In the genomic region with DNA sequence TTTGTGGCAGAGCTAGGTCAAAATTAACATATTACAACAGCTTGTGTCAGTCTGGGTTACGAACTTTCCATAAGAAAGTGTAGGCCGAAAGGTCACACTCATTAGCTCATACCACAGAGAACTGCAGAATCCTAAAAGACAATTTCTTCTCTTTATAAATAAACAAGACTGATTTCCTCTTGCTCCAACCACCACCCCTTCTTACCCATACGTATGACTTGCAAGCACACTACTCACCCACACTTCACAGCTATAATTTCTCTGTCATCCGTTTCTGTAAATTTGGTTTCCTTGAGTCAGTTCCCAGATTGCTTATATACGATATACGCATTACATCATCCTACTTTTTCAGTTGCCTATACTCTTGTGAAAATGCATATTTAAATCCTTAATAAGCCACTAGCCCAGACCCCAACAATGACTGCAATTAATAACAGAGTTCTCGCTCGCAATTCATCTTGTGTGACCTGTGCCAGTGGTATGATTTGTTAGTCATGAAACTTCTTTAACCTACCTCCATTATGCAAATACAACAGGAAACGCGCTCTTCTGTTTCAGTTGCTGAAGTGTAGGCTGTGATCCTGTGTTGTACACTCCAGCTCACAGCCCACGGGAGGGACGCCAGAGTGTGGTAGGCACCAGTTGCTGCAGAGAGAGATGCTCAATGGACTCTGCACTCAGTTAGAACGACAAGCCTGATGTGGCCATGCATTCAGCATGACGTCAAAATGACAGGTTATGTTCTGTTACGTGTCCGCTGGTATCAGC, we compare ENCODE assay signal across 14 cellular contexts.
DNase-seq lines count a peak whose midpoint lies in the region; ATAC-seq, FAIRE-seq and TF ChIP-seq lines count a peak whose summit lies in the region.
"Had no signal": no experiment of that assay in that cellular context is flagged by ENCODE, and none has a peak within 500 bp of the region (broad histone marks: within the 10 kb centered on the region; RNA-seq: fewer than 3 reads in every experiment).

No MANE protein-coding gene starts in this region.

- no peak overlapping the region for H3K9ac ChIP-seq in kidney (ENCODE audit: low read length in 2 of 2)

- intact Hi-C loops in kidney (cut with DNase I) = no loop called here

- H3K36me3 ChIP-seq in kidney (ENCODE audit: control insufficient read depth in 1 of 2, insufficient read depth in 2 of 2, low read length in 2 of 2) = no peaks in the 10 kb centered on the region
- H3K36me3 ChIP-seq: suprapubic skin had no signal

- H3K4me1 ChIP-seq in kidney (ENCODE audit: control insufficient read depth in 1 of 2, insufficient read depth in 1 of 2, low read depth in 1 of 2, low read length in 2 of 2) = no peaks in the 10 kb centered on the region
- H3K4me1 ChIP-seq: suprapubic skin had no signal

- no peaks in the 10 kb centered on the region for H3K9me3 ChIP-seq in kidney (ENCODE audit: control insufficient read depth in 1 of 2, low read length in 2 of 2)
- H3K9me3 ChIP-seq: suprapubic skin had no signal

- TF ChIP-seq CTCF in kidney (IDR thresholded peaks at IDR 0.05; ENCODE audit: borderline replicate concordance, extremely low read depth, insufficient read depth) = no peak

- H3K4me3 ChIP-seq in kidney (ENCODE audit: low read length in 2 of 2) = no peak overlapping the region
- H3K4me3 ChIP-seq: suprapubic skin had no signal

- ATAC-seq in GM19328 (IDR thresholded peaks at IDR 0.05; ENCODE audit: unreplicated experiment) (peak; percentile 82), HG03354 (IDR thresholded peaks at IDR 0.05; ENCODE audit: poor library complexity, severe bottlenecking, unreplicated experiment) (peak; percentile 53), HG02840 (IDR thresholded peaks at IDR 0.05; ENCODE audit: low FRiP score, unreplicated experiment) (no peak), GM18517 (IDR thresholded peaks at IDR 0.05; ENCODE audit: unreplicated experiment) (no peak)
- ATAC-seq: sciatic nerve had no signal

- DNase-seq in amniotic epithelial cell (ENCODE audit: low read depth) (peak; percentile 17), non-pigmented ciliary epithelial cell (ENCODE audit: low read depth) (peak; percentile 3), NCI-H2081 treated with DMSO at 0.1 percent for 48 hours (lab: John Stamatoyannopoulos, UW) (no peak), kidney (no peak)
- DNase-seq: dermis blood vessel endothelial cell, H7, NCI-H2107, T1000 had no signal

- no peak for FAIRE-seq in kidney (lab: Jason Lieb, UNC)

- H3K27ac ChIP-seq in kidney (ENCODE audit: low read depth in 2 of 2, low read length in 2 of 2) = no peak overlapping the region
- H3K27ac ChIP-seq: suprapubic skin had no signal

Comparison
In these comparisons a context has a peak if more than half of its experiments do, and no peak if none do; other contexts are left out.
1. ATAC-seq: peak in GM19328 (single experiment) and HG03354 (single experiment); none in HG02840 (single experiment) and GM18517 (single experiment).
2. DNase-seq: peak in amniotic epithelial cell (single experiment) and non-pigmented ciliary epithelial cell (single experiment); none in NCI-H2081 treated with DMSO at 0.1 percent for 48 hours (single experiment) and kidney (single experiment).